In genomic region chr7:33061282-33061928, GRCh38 we compare ENCODE assay signal across 8 cellular contexts. TPM values are rescaled to one million over a fixed set of nuclear protein-coding genes. Genes with fewer than 3 reads are reported as not detected.
DNase-seq lines count a peak whose midpoint lies in the region; ATAC-seq, FAIRE-seq and TF ChIP-seq lines count a peak whose summit lies in the region.

No MANE protein-coding gene starts in this region.

- TF ChIP-seq CTCF in AG04450 (IDR thresholded peaks at IDR 0.05; ENCODE audit: low read depth, low read length) (no peak), HL-60 (IDR thresholded peaks at IDR 0.05; ENCODE audit: insufficient read depth, low read length) (no peak), GM12878 (IDR thresholded peaks at IDR 0.05 in 2 of 3, conservative IDR thresholded peaks at IDR 0.05 in 1 of 3; ENCODE audit: control insufficient read depth in 2 of 3, extremely low read depth in 1 of 3, insufficient read depth in 1 of 3, low read depth in 3 of 3, low read length in 3 of 3) (no peak)

- H3K4me3 ChIP-seq in AG04450 (ENCODE audit: low read depth, low read length) (peak overlapping the region; percentile 86), HL-60 (replicated peaks; ENCODE audit: insufficient read depth, low read length) (peak overlapping the region; percentile 90), GM12878 (peak overlapping the region; percentile 93), mucosa of rectum (ENCODE audit: low read length in 2 of 2) (peak overlapping the region; percentile 91 to 93)

- H3K9ac ChIP-seq in GM12878 (ENCODE audit: control insufficient read depth, insufficient read depth, low read length), result peak overlapping the region; percentile 68
- peak overlapping the region; percentile 84 to 94 for H3K9ac ChIP-seq in mucosa of rectum (ENCODE audit: low read depth in 1 of 2, low read length in 2 of 2)

- BruUV-seq in GM12878 (replicated peaks; lab: Mats Ljungman, UMichigan), result TSS peak; percentile 45

- no peaks in the 10 kb centered on the region; the same call in 1 of the 2 replicates for H3K9me3 ChIP-seq in AG04450 (ENCODE audit: control insufficient read depth, insufficient read depth, low read length)
- peaks cover 2% of the 10 kb centered on the region; the same call in 1 of the 3 replicates for H3K9me3 ChIP-seq in GM12878 (replicated peaks; ENCODE audit: control insufficient read depth, insufficient read depth, low read length)
- peaks cover 3% of the 10 kb centered on the region in 2 donors for H3K9me3 ChIP-seq in mucosa of rectum (ENCODE audit: control insufficient read depth in 2 of 2, low read length in 2 of 2)

- CTCF ChIA-PET in AG04450 (lab: Charles Lee) (interaction anchor here (0.7 to 2.1 kb wide), 5 partner anchors 46 to 215 kb away, joined by 3 to 6 read pairs (median 4); no protein-coding TSS in a partner anchor), GM12878 (lab: Yijun Ruan, JAX) (interaction anchor here (0.7 to 5.4 kb wide), 10 partner anchors 9 to 97 kb away, joined by 3 to 31 read pairs (median 4); partner anchors contain the start of gene RP9)

- ATAC-seq in GM12878 (no peak), HG02973 (IDR thresholded peaks at IDR 0.05; ENCODE audit: unreplicated experiment) (no peak), GM18498 (IDR thresholded peaks at IDR 0.05; ENCODE audit: unreplicated experiment) (no peak)

- H2AFZ ChIP-seq in GM12878 (ENCODE audit: control insufficient read depth, low read depth, low read length), result no peak overlapping the region

- no peak for TF ChIP-seq RAD21 in GM12878 (IDR thresholded peaks at IDR 0.05; ENCODE audit: insufficient read depth, low read depth, low read length)

- TF ChIP-seq EP300 in GM12878 (IDR thresholded peaks at IDR 0.05; ENCODE audit: borderline replicate concordance in 1 of 2, control insufficient read depth in 1 of 2, low read depth in 2 of 2, low read length in 2 of 2), result no peak

- no peak for FAIRE-seq in GM12878 (lab: Jason Lieb, UNC)

- H3K4me1 ChIP-seq in GM12878 (ENCODE audit: control insufficient read depth, insufficient read depth, low read length) (peaks cover 3% of the 10 kb centered on the region; the same call in 1 of the 2 replicates), mucosa of rectum (ENCODE audit: control insufficient read depth in 2 of 2, insufficient read depth in 2 of 2, low read length in 2 of 2) (peaks cover 11 to 16% of the 10 kb centered on the region in 2 donors)

- peaks cover 59% of the 10 kb centered on the region for H3K79me2 ChIP-seq in GM12878 (ENCODE audit: control insufficient read depth, insufficient read depth, low read length)

- H3K27ac ChIP-seq in AG04450 (ENCODE audit: low read depth, low read length), result no peak overlapping the region
- peak overlapping the region; percentile 90 for H3K27ac ChIP-seq in HL-60 (replicated peaks)
- H3K27ac ChIP-seq in GM12878 (ENCODE audit: control insufficient read depth, insufficient read depth), result peak overlapping the region; percentile 89
- no peak overlapping the region for H3K27ac ChIP-seq in mucosa of rectum (ENCODE audit: low read depth in 2 of 2, low read length in 2 of 2)

- no peaks in the 10 kb centered on the region for H4K20me1 ChIP-seq in GM12878 (ENCODE audit: control insufficient read depth, insufficient read depth)

- in situ Hi-C loops in GM12878 (cut with MboI), result no loop called here

- WGBS in GM12878 (ENCODE audit: insufficient coverage, insufficient replicate concordance, low lambda C conversion rate, missing lambda C conversion rate), result 15% methylated on average over 7 of the region's 7 CpGs

- H3K36me3 ChIP-seq in GM12878 (ENCODE audit: control insufficient read depth in 2 of 2, insufficient read depth in 2 of 2, low read length in 1 of 2), result no peaks in the 10 kb centered on the region
- no peaks in the 10 kb centered on the region for H3K36me3 ChIP-seq in mucosa of rectum (ENCODE audit: control insufficient read depth in 2 of 2, insufficient read depth in 2 of 2, low read length in 2 of 2)

- SMC1A ChIA-PET in GM12878 (lab: Charles Lee; ENCODE audit: uncharacterized antibody, unreplicated experiment), result interaction anchor here (1.0 to 3.3 kb wide), 5 partner anchors 8 to 21 kb away, joined by 4 to 31 read pairs (median 7); no protein-coding TSS in a partner anchor

- TF ChIP-seq POLR2A in GM12878 (IDR thresholded peaks at IDR 0.05; ENCODE audit: low read depth, low read length), result no peak

- H3K4me2 ChIP-seq in GM12878 (ENCODE audit: control insufficient read depth, insufficient read depth), result peak overlapping the region; percentile 80

- POLR2A ChIA-PET in AG04450 (lab: Yijun Ruan, JAX), result no interaction called here
- POLR2A ChIA-PET in GM12878 (lab: Charles Lee), result interaction anchor here (0.6 to 5.9 kb wide), 9 partner anchors 8 to 566 kb away, joined by 3 to 30 read pairs (median 6); partner anchors contain the start of genes AVL9 and BBS9

- DNase-seq in AG04450 (ENCODE audit: low read depth, low spot score) (no peak), HL-60 (ENCODE audit: low read depth in 1 of 2, low spot score in 1 of 2) (no peak), GM12878 (ENCODE audit: low read depth, low spot score) (no peak), NCI-H2171 (lab: John Stamatoyannopoulos, UW) (no peak), germinal center (ENCODE audit: low spot score) (no peak)

- intact Hi-C loops in GM12878 (cut with micrococcal nuclease; ENCODE audit: unreplicated experiment), result loop anchor here (5.0 kb wide), 2 partner anchors 169 to 569 kb away; partner anchors contain the start of genes KBTBD2 and LSM5

- RAD21 ChIA-PET in GM12878 (lab: Charles Lee; ENCODE audit: unreplicated experiment), result interaction anchor here (1.0 to 2.8 kb wide), 5 partner anchors 11 to 216 kb away, joined by 3 to 19 read pairs (median 9); partner anchors contain the start of gene RP9

- H3K27me3 ChIP-seq in AG04450 (ENCODE audit: control insufficient read depth, insufficient read depth, low read length) (no peaks in the 10 kb centered on the region), HL-60 (ENCODE audit: insufficient read depth, poor library complexity, severe bottlenecking) (no peaks in the 10 kb centered on the region), GM12878 (replicated peaks in 1 of 2; ENCODE audit: control insufficient read depth in 2 of 2, insufficient read depth in 2 of 2, low read length in 1 of 2) (no peaks in the 10 kb centered on the region), mucosa of rectum (ENCODE audit: control insufficient read depth in 2 of 2, insufficient read depth in 2 of 2, low read length in 2 of 2) (no peaks in the 10 kb centered on the region)

TF ChIP-seq in GM12878, 131 proteins besides CTCF, POLR2A, EP300 and RAD21:
- no peak for TF ChIP-seq MLLT1 (IDR thresholded peaks at IDR 0.05)
- TF ChIP-seq RBBP5 (conservative IDR thresholded peaks at IDR 0.05), result 0 out of 2 replicates have a peak, but pooled peaks have one; percentile 53
TF ChIP-seq in GM12878: peak in this region for 1.

RNA-seq across cellular contexts. Expression of gene NT5C3A, which starts 1.2 kb away (rescaled TPM):
- polyA plus RNA-seq in AG04450 (2011; rRNA removed) (13.0 and 20.3 TPM in 2 replicates), GM12878 (2011; rRNA removed) (96.5 and 181 TPM in 2 replicates), GM12878 (2014; fragmentation: Illumina TruSeq; extraction: Trizol) (88.1 and 115 TPM in 2 replicates), GM12878 (2014; fragmentation: Nextera tagmentation; extraction: Ambion mirVana) (100 to 1,000 TPM in 1 of 2 experiments, 10 to 100 TPM in 1; 81.8 to 111 TPM), GM12878 (2014; rRNA removed) (50.9 and 59.9 TPM in 2 replicates), GM12878 (2016; fragmentation: Nextera tagmentation; extraction: Ambion mirVana) (10 to 100 TPM; 53.0 to 57.9 TPM)
- polyA minus RNA-seq in AG04450 (2011; rRNA and poly(A)+ RNA removed), result 2.1 and 6.3 TPM in 2 replicates
- 83.7 and 97.2 TPM in 2 replicates for total RNA-seq in GM12878 (2013; cell fraction: nucleolus; rRNA removed)
- total RNA-seq in GM12878 (2014; rRNA removed) (61.0 and 80.5 TPM in 2 replicates), GM12878 (2014; rRNA removed; fragmentation: Illumina TruSeq; extraction: Trizol) (86.8 and 95.5 TPM in 2 replicates), GM12878 (2021) (53.8 and 60.2 TPM in 2 replicates)
- polyA plus RNA-seq in GM12878 (2011; ENCODE audit: low read depth), result 57.7 TPM
- 30.2 and 44.6 TPM in 2 replicates for polyA plus RNA-seq in GM12878 (2011; cell fraction: cytosol; rRNA removed)
- 26.3 and 27.5 TPM in 2 replicates for polyA plus RNA-seq in GM12878 (2011; cell fraction: nucleus; rRNA removed)
- polyA plus RNA-seq in GM12878 (2012), result 87.2 and 109 TPM in 2 replicates
- 24.4 and 36.4 TPM in 2 replicates for polyA minus RNA-seq in GM12878 (2011; rRNA and poly(A)+ RNA removed)
- polyA minus RNA-seq in GM12878 (2011; cell fraction: cytosol; rRNA and poly(A)+ RNA removed), result 13.9 and 16.7 TPM in 2 replicates
- polyA minus RNA-seq in GM12878 (2011; cell fraction: nucleus; rRNA and poly(A)+ RNA removed), result 19.2 and 27.1 TPM in 2 replicates

RNA-seq across cellular contexts. Expression of gene RP9, which starts 47.8 kb away (rescaled TPM):
- polyA plus RNA-seq in AG04450 (2011; rRNA removed) (18.2 and 23.9 TPM in 2 replicates), GM12878 (2011; rRNA removed) (20.2 and 20.3 TPM in 2 replicates), GM12878 (2014; fragmentation: Illumina TruSeq; extraction: Trizol) (20.8 and 25.3 TPM in 2 replicates), GM12878 (2014; fragmentation: Nextera tagmentation; extraction: Ambion mirVana) (1 to 10 TPM; 7.6 to 9.6 TPM), GM12878 (2014; rRNA removed) (16.1 and 16.3 TPM in 2 replicates), GM12878 (2016; fragmentation: Nextera tagmentation; extraction: Ambion mirVana) (10 to 100 TPM; 21.8 to 23.9 TPM)
- 9.1 and 9.7 TPM in 2 replicates for polyA minus RNA-seq in AG04450 (2011; rRNA and poly(A)+ RNA removed)
- total RNA-seq in GM12878 (2013; cell fraction: nucleolus; rRNA removed), result 14.0 and 14.6 TPM in 2 replicates
- total RNA-seq in GM12878 (2014; rRNA removed) (13.9 and 14.8 TPM in 2 replicates), GM12878 (2014; rRNA removed; fragmentation: Illumina TruSeq; extraction: Trizol) (17.7 and 18.5 TPM in 2 replicates), GM12878 (2021) (9.7 and 11.4 TPM in 2 replicates)
- 16.2 TPM for polyA plus RNA-seq in GM12878 (2011; ENCODE audit: low read depth)
- 12.6 and 16.5 TPM in 2 replicates for polyA plus RNA-seq in GM12878 (2011; cell fraction: cytosol; rRNA removed)
- 16.5 and 20.0 TPM in 2 replicates for polyA plus RNA-seq in GM12878 (2011; cell fraction: nucleus; rRNA removed)
- 15.2 and 16.0 TPM in 2 replicates for polyA plus RNA-seq in GM12878 (2012)
- 10.7 and 12.9 TPM in 2 replicates for polyA minus RNA-seq in GM12878 (2011; rRNA and poly(A)+ RNA removed)
- 3.5 and 6.7 TPM in 2 replicates for polyA minus RNA-seq in GM12878 (2011; cell fraction: cytosol; rRNA and poly(A)+ RNA removed)
- polyA minus RNA-seq in GM12878 (2011; cell fraction: nucleus; rRNA and poly(A)+ RNA removed), result 14.6 and 20.7 TPM in 2 replicates

Comparison
In these comparisons a context has a peak if more than half of its experiments do, and no peak if none do; other contexts are left out.
1. H3K27ac ChIP-seq: peak in HL-60 (single experiment) and GM12878 (single experiment); none in AG04450 (single experiment) and mucosa of rectum (0 of 2).
2. Peak in every context shown above with its lines, with median percentiles within 50 percentile points of each other: H3K4me3 ChIP-seq.